13 cellular contexts compared by ENCODE assay signal in genomic region chr2:1318366-1319009, GRCh38.
A peak's percentile ranks its signal among the peaks of the same experiment; 100 is the strongest.
DNase-seq lines count a peak whose midpoint lies in the region; TF ChIP-seq lines count a peak whose summit lies in the region.
"Had no signal": no experiment of that assay in that cellular context is flagged by ENCODE, and none has a peak within 500 bp of the region (broad histone marks: within the 10 kb centered on the region; RNA-seq: fewer than 3 reads in every experiment).

No MANE protein-coding gene starts in this region.

- H3K36me3 Mint-ChIP-seq in chondrocyte (ENCODE audit: low read depth) (no peaks in the 10 kb centered on the region), neural progenitor cell (no peaks in the 10 kb centered on the region)

- no peak for TF ChIP-seq EP300 in sigmoid colon (IDR thresholded peaks at IDR 0.05)
- TF ChIP-seq EP300 in ovary (IDR thresholded peaks at IDR 0.05): no peak

- H3K4me1 Mint-ChIP-seq in chondrocyte (ENCODE audit: low read depth) (peaks cover 6% of the 10 kb centered on the region), neural progenitor cell (peaks cover 8% of the 10 kb centered on the region)
- H3K4me1 Mint-ChIP-seq: B cell had no signal

- DNase-seq in LHCN-M2 (ENCODE audit: low read depth) (peak; percentile 31), chondrocyte (ENCODE audit: low spot score) (no peak), neural progenitor cell (ENCODE audit: low spot score) (no peak), NCI-H2227 treated with DMSO at 0.1 percent for 48 hours (lab: John Stamatoyannopoulos, UW) (no peak), sigmoid colon (no peak), HEK293T (ENCODE audit: extremely low spot score) (no peak), ovary (no peak)
- DNase-seq: C1 segment of cervical spinal cord; Calu3; CD4-positive, alpha-beta T cell; DMS 273 treated with DMSO at 0.1 percent for 48 hours had no signal

- no peaks in the 10 kb centered on the region for H3K9me3 Mint-ChIP-seq in chondrocyte (ENCODE audit: low read depth)
- peaks cover 2% of the 10 kb centered on the region for H3K9me3 Mint-ChIP-seq in neural progenitor cell
- H3K9me3 Mint-ChIP-seq: CD4-positive, alpha-beta T cell had no signal

- TF ChIP-seq POLR2A in sigmoid colon (IDR thresholded peaks at IDR 0.05): no peak
- TF ChIP-seq POLR2A in ovary (IDR thresholded peaks at IDR 0.05): no peak

- no peak overlapping the region for H3K9ac ChIP-seq in neural progenitor cell

- no peaks in the 10 kb centered on the region for H3K27me3 ChIP-seq in neural progenitor cell
- peaks cover 0 to 7% (median 0%) of the 10 kb centered on the region in 3 donors for H3K27me3 ChIP-seq in sigmoid colon
- no peaks in the 10 kb centered on the region for H3K27me3 ChIP-seq in ovary

- H3K4me3 ChIP-seq in neural progenitor cell: no peak overlapping the region
- no peak overlapping the region for H3K4me3 ChIP-seq in sigmoid colon
- H3K4me3 ChIP-seq in ovary: no peak overlapping the region
- H3K4me3 ChIP-seq: GM12878 had no signal

- TF ChIP-seq CTCF in chondrocyte (IDR thresholded peaks at IDR 0.05) (no peak), neural progenitor cell (IDR thresholded peaks at IDR 0.05) (no peak), sigmoid colon (IDR thresholded peaks at IDR 0.05) (no peak), ovary (IDR thresholded peaks at IDR 0.05) (no peak)

- H3K4me1 ChIP-seq in neural progenitor cell (no peaks in the 10 kb centered on the region), sigmoid colon (no peaks in the 10 kb centered on the region), ovary (ENCODE audit: insufficient read depth) (no peaks in the 10 kb centered on the region)

- H3K4me2 ChIP-seq in neural progenitor cell: no peak overlapping the region

- POLR2A ChIA-PET in HEK293T (lab: Yijun Ruan, JAX): no interaction called here

- no peaks in the 10 kb centered on the region for H3F3A ChIP-seq in neural progenitor cell (ENCODE audit: low read depth)

- WGBS in sigmoid colon, 2 donors: 73 to 77% methylated on average over 19 of the region's 19 CpGs
- WGBS in ovary, 3 donors: 79 to 83% (median 81%) methylated on average over 19 of the region's 19 CpGs

- H3K27ac Mint-ChIP-seq in chondrocyte (ENCODE audit: unreplicated experiment): no peak overlapping the region
- H3K27ac Mint-ChIP-seq in neural progenitor cell: peak overlapping the region; percentile 76
- H3K27ac Mint-ChIP-seq: B cell; CD4-positive, alpha-beta T cell had no signal

- H3K27ac ChIP-seq in neural progenitor cell: no peak overlapping the region
- no peak overlapping the region for H3K27ac ChIP-seq in sigmoid colon
- no peak overlapping the region for H3K27ac ChIP-seq in ovary

- H3K27me3 Mint-ChIP-seq in chondrocyte (ENCODE audit: low read depth) (peaks cover 16% of the 10 kb centered on the region), neural progenitor cell (ENCODE audit: insufficient read depth, low read depth) (peaks cover 5% of the 10 kb centered on the region)
- H3K27me3 Mint-ChIP-seq: B cell had no signal

- no peaks in the 10 kb centered on the region for H3K79me2 ChIP-seq in neural progenitor cell (ENCODE audit: low read depth)

- H3K4me3 Mint-ChIP-seq in chondrocyte (ENCODE audit: unreplicated experiment) (peak overlapping the region; percentile 32), neural progenitor cell (no peak overlapping the region)
- H3K4me3 Mint-ChIP-seq: B cell; CD4-positive, alpha-beta T cell had no signal

- H3K36me3 ChIP-seq in neural progenitor cell (no peaks in the 10 kb centered on the region), sigmoid colon (no peaks in the 10 kb centered on the region), ovary (no peaks in the 10 kb centered on the region)

- intact Hi-C loops in sigmoid colon (cut with DNase I) (no loop called here), ovary (cut with DNase I) (no loop called here)

- H3K9me3 ChIP-seq in neural progenitor cell (ENCODE audit: low read depth) (no peaks in the 10 kb centered on the region), sigmoid colon (no peaks in the 10 kb centered on the region), ovary (no peaks in the 10 kb centered on the region)

- H2AFZ ChIP-seq in neural progenitor cell (replicated peaks): peak overlapping the region; percentile 50

- CTCF ChIA-PET in HEK293T (lab: Yijun Ruan, JAX): no interaction called here

- no peaks in the 10 kb centered on the region for H4K20me1 ChIP-seq in neural progenitor cell (ENCODE audit: low read depth)

TF ChIP-seq in HEK293T, 16 proteins besides CTCF, POLR2A, EP300 and RAD21:
- TF ChIP-seq ZNF384 (IDR thresholded peaks at IDR 0.05): no peak
- no peak for TF ChIP-seq SP1 (IDR thresholded peaks at IDR 0.05)
- TF ChIP-seq HDGF (IDR thresholded peaks at IDR 0.05; ENCODE audit: borderline replicate concordance): no peak
- TF ChIP-seq SUZ12 (IDR thresholded peaks at IDR 0.05): no peak
- no peak for TF ChIP-seq TARDBP (IDR thresholded peaks at IDR 0.05)
- TF ChIP-seq FOXK2 (IDR thresholded peaks at IDR 0.05): no peak
- no peak for TF ChIP-seq LEF1 (IDR thresholded peaks at IDR 0.05; ENCODE audit: borderline replicate concordance)
- TF ChIP-seq NFRKB (IDR thresholded peaks at IDR 0.05): no peak
- no peak for TF ChIP-seq L3MBTL2 (conservative IDR thresholded peaks at IDR 0.05)
- no peak for TF ChIP-seq ELF4 (IDR thresholded peaks at IDR 0.05)
- no peak for TF ChIP-seq FOXA1 (IDR thresholded peaks at IDR 0.05)
- no peak for TF ChIP-seq PKNOX1 (IDR thresholded peaks at IDR 0.05)
- no peak for TF ChIP-seq BHLHE40 (IDR thresholded peaks at IDR 0.05; ENCODE audit: borderline replicate concordance)
